ENCODE assay signal across 9 cellular contexts in genomic region chr19:43432866-43433673, GRCh38. TPM values are rescaled to one million over a fixed set of nuclear protein-coding genes. Genes with fewer than 3 reads are reported as not detected.
DNase-seq lines count a peak whose midpoint lies in the region; ATAC-seq, FAIRE-seq and TF ChIP-seq lines count a peak whose summit lies in the region.
"Had no signal": no experiment of that assay in that cellular context is flagged by ENCODE, and none has a peak within 500 bp of the region (broad histone marks: within the 10 kb centered on the region; RNA-seq: fewer than 3 reads in every experiment).

No MANE protein-coding gene starts in this region.

- no peak overlapping the region for H3K9ac ChIP-seq in GM12878 (ENCODE audit: control insufficient read depth, insufficient read depth, low read length)

- H3K9me3 ChIP-seq in GM12878 (replicated peaks; ENCODE audit: control insufficient read depth, insufficient read depth, low read length) = no peaks in the 10 kb centered on the region

- no peaks in the 10 kb centered on the region for H4K20me1 ChIP-seq in GM12878 (ENCODE audit: control insufficient read depth, insufficient read depth)

- CTCF ChIA-PET in GM12878 (lab: Yijun Ruan, JAX) = interaction anchor here (0.6 to 5.1 kb wide), 14 partner anchors 10 to 377 kb away, joined by 3 to 65 read pairs (median 4); no protein-coding TSS in a partner anchor

- no peak overlapping the region for H3K27ac ChIP-seq in GM12878 (ENCODE audit: control insufficient read depth, insufficient read depth)

- TF ChIP-seq CTCF in GM12878 (IDR thresholded peaks at IDR 0.05 in 2 of 3, conservative IDR thresholded peaks at IDR 0.05 in 1 of 3; ENCODE audit: control insufficient read depth in 2 of 3, extremely low read depth in 1 of 3, insufficient read depth in 1 of 3, low read depth in 3 of 3, low read length in 3 of 3) (peak; percentile 75 to 89 (median 88)), kidney epithelial cell (IDR thresholded peaks at IDR 0.05; ENCODE audit: insufficient read depth, low read length, poor library complexity, severe bottlenecking) (peak; percentile 94)

- H3K4me1 ChIP-seq in GM12878 (ENCODE audit: control insufficient read depth, insufficient read depth, low read length) = no peaks in the 10 kb centered on the region

- POLR2A ChIA-PET in GM12878 (lab: Charles Lee) = interaction anchor here (0.7 kb wide), 1 partner anchor 161 kb away, joined by 3 read pairs; no protein-coding TSS in a partner anchor

- TF ChIP-seq POLR2A in GM12878 (IDR thresholded peaks at IDR 0.05; ENCODE audit: low read depth, low read length) = no peak

- TF ChIP-seq RAD21 in GM12878 (IDR thresholded peaks at IDR 0.05; ENCODE audit: insufficient read depth, low read depth, low read length) = peak; percentile 52; the same call in 1 of the 2 replicates

- no peaks in the 10 kb centered on the region for H3K27me3 ChIP-seq in GM12878 (replicated peaks in 1 of 2; ENCODE audit: control insufficient read depth in 2 of 2, insufficient read depth in 2 of 2, low read length in 1 of 2)
- H3K27me3 ChIP-seq in kidney epithelial cell (ENCODE audit: control insufficient read depth, insufficient read depth, low read length) = no peaks in the 10 kb centered on the region

- in situ Hi-C loops in GM12878 (cut with MboI) = no loop called here

- WGBS in GM12878 (ENCODE audit: insufficient coverage, insufficient replicate concordance, low lambda C conversion rate, missing lambda C conversion rate) = 38% methylated on average over 9 of the region's 9 CpGs

- H2AFZ ChIP-seq in GM12878 (ENCODE audit: control insufficient read depth, low read depth, low read length) = no peak overlapping the region

- H3K79me2 ChIP-seq in GM12878 (ENCODE audit: control insufficient read depth, insufficient read depth, low read length) = no peaks in the 10 kb centered on the region

- no peaks in the 10 kb centered on the region for H3K36me3 ChIP-seq in GM12878 (ENCODE audit: control insufficient read depth in 2 of 2, insufficient read depth in 2 of 2, low read length in 1 of 2)
- H3K36me3 ChIP-seq in kidney epithelial cell (ENCODE audit: control insufficient read depth, insufficient read depth, low read length) = no peaks in the 10 kb centered on the region

- FAIRE-seq in GM12878 (lab: Jason Lieb, UNC) = no peak
- FAIRE-seq: A204.1 had no signal

- intact Hi-C loops in GM12878 (cut with micrococcal nuclease; ENCODE audit: unreplicated experiment) = no loop called here

- SMC1A ChIA-PET in GM12878 (lab: Charles Lee; ENCODE audit: uncharacterized antibody, unreplicated experiment) = interaction anchor here (0.7 to 1.9 kb wide), 7 partner anchors 12 to 377 kb away, joined by 3 to 20 read pairs (median 5); partner anchors contain the start of genes IRGQ and ZNF576

- H3K4me3 ChIP-seq in GM12878 (no peak overlapping the region), kidney epithelial cell (ENCODE audit: low read depth, low read length) (no peak overlapping the region)

- TF ChIP-seq EP300 in GM12878 (IDR thresholded peaks at IDR 0.05; ENCODE audit: borderline replicate concordance in 1 of 2, control insufficient read depth in 1 of 2, low read depth in 2 of 2, low read length in 2 of 2) = no peak

- DNase-seq in DMS79 treated with DMSO at 0.1 percent for 48 hours (lab: John Stamatoyannopoulos, UW) (peak; percentile 7), DMS79 (lab: John Stamatoyannopoulos, UW) (no peak), NCI-H1105 (lab: John Stamatoyannopoulos, UW) (peak; percentile 21), UCSD-AML1 (lab: John Stamatoyannopoulos, UW; ENCODE audit: unreplicated experiment) (peak; percentile 56), GM12878 (ENCODE audit: low read depth, low spot score) (no peak), kidney epithelial cell (ENCODE audit: low read depth) (no peak)
- DNase-seq in stimulated activated CD4-positive, alpha-beta T cell treated with anti-CD3 and anti-CD28 coated beads, Interleukin-4, amount 100 ng/mL, for 48 hours (ENCODE audit: low read depth in 2 of 2) = peak; percentile 49 to 56

- RAD21 ChIA-PET in GM12878 (lab: Charles Lee; ENCODE audit: unreplicated experiment) = interaction anchor here (0.6 to 2.1 kb wide), 7 partner anchors 14 to 235 kb away, joined by 3 to 15 read pairs (median 5); no protein-coding TSS in a partner anchor

- no TSS peak for BruUV-seq in GM12878 (replicated peaks; lab: Mats Ljungman, UMichigan)

- ATAC-seq in GM12878 (peak; percentile 89), HG02763 (IDR thresholded peaks at IDR 0.05; ENCODE audit: unreplicated experiment) (no peak)

- H3K4me2 ChIP-seq in GM12878 (ENCODE audit: control insufficient read depth, insufficient read depth) = no peak overlapping the region

TF ChIP-seq in GM12878, 131 proteins besides CTCF, POLR2A, EP300 and RAD21:
- TF ChIP-seq HSF1 (IDR thresholded peaks at IDR 0.05; ENCODE audit: low read depth, low read length) (no peak), BHLHE40 (IDR thresholded peaks at IDR 0.05; ENCODE audit: borderline replicate concordance in 1 of 2, low read depth in 2 of 2, low read length in 1 of 2) (peak in 1 of 2 experiments; percentile 45; a peak in 1 of 4 replicates), SMC3 (IDR thresholded peaks at IDR 0.05; ENCODE audit: borderline replicate concordance, low read length) (peak; percentile 60)
TF ChIP-seq in GM12878: peak in this region for 2.

RNA-seq across cellular contexts. Expression of gene TEX101, which starts 18.4 kb away (rescaled TPM):
- not detected in 2 replicates for total RNA-seq in GM12878 (2013; cell fraction: nucleolus; rRNA removed)
- total RNA-seq in GM12878 (2014; rRNA removed) = not detected in 2 replicates
- not detected in 2 replicates for total RNA-seq in GM12878 (2014; rRNA removed; fragmentation: Illumina TruSeq; extraction: Trizol)
- total RNA-seq in GM12878 (2021) = not detected in 2 replicates
- not detected for polyA plus RNA-seq in GM12878 (2011; ENCODE audit: low read depth)
- polyA plus RNA-seq in GM12878 (2011; rRNA removed) = not detected in 2 replicates
- not detected in 2 replicates for polyA plus RNA-seq in GM12878 (2011; cell fraction: cytosol; rRNA removed)
- not detected in 2 replicates for polyA plus RNA-seq in GM12878 (2011; cell fraction: nucleus; rRNA removed)
- not detected in 2 replicates for polyA plus RNA-seq in GM12878 (2012)
- polyA plus RNA-seq in GM12878 (2014; fragmentation: Illumina TruSeq; extraction: Trizol) = not detected in 2 replicates
- not detected for polyA plus RNA-seq in GM12878 (2014; fragmentation: Nextera tagmentation; extraction: Ambion mirVana)
- not detected in 2 replicates for polyA plus RNA-seq in GM12878 (2014; rRNA removed)
- polyA plus RNA-seq in GM12878 (2016; fragmentation: Nextera tagmentation; extraction: Ambion mirVana) = not detected
- polyA minus RNA-seq in GM12878 (2011; rRNA and poly(A)+ RNA removed) = not detected in 2 replicates
- polyA minus RNA-seq in GM12878 (2011; cell fraction: cytosol; rRNA and poly(A)+ RNA removed) = not detected in 2 replicates
- not detected in 2 replicates for polyA minus RNA-seq in GM12878 (2011; cell fraction: nucleus; rRNA and poly(A)+ RNA removed)
- total RNA-seq in kidney epithelial cell = not detected in 2 replicates

RNA-seq across cellular contexts. Expression of gene LYPD3, which starts 32.3 kb away (rescaled TPM):
- not detected in 2 replicates for total RNA-seq in GM12878 (2013; cell fraction: nucleolus; rRNA removed)
- total RNA-seq in GM12878 (2014; rRNA removed) (0.06 TPM in 1 of 2 replicates, not detected in the other), GM12878 (2014; rRNA removed; fragmentation: Illumina TruSeq; extraction: Trizol) (not detected in 2 replicates), GM12878 (2021) (not detected in 2 replicates), kidney epithelial cell (0.33 and 0.62 TPM in 2 replicates)
- 0.18 TPM for polyA plus RNA-seq in GM12878 (2011; ENCODE audit: low read depth)
- polyA plus RNA-seq in GM12878 (2011; rRNA removed) (0.18 TPM in 1 of 2 replicates, not detected in the other), GM12878 (2014; fragmentation: Illumina TruSeq; extraction: Trizol) (0.03 TPM in 1 of 2 replicates, not detected in the other), GM12878 (2014; fragmentation: Nextera tagmentation; extraction: Ambion mirVana) (not detected), GM12878 (2014; rRNA removed) (0.10 TPM in 1 of 2 replicates, not detected in the other), GM12878 (2016; fragmentation: Nextera tagmentation; extraction: Ambion mirVana) (under 1 TPM in 1 of 2 experiments, not detected in 1; 0.28 TPM)
- polyA plus RNA-seq in GM12878 (2011; cell fraction: cytosol; rRNA removed) = 0.38 and 0.52 TPM in 2 replicates
- 0.57 and 0.70 TPM in 2 replicates for polyA plus RNA-seq in GM12878 (2011; cell fraction: nucleus; rRNA removed)
- polyA plus RNA-seq in GM12878 (2012) = 0.36 and 0.38 TPM in 2 replicates
- 0.31 and 0.37 TPM in 2 replicates for polyA minus RNA-seq in GM12878 (2011; rRNA and poly(A)+ RNA removed)
- polyA minus RNA-seq in GM12878 (2011; cell fraction: cytosol; rRNA and poly(A)+ RNA removed) = not detected in 2 replicates
- polyA minus RNA-seq in GM12878 (2011; cell fraction: nucleus; rRNA and poly(A)+ RNA removed) = 0.24 and 0.48 TPM in 2 replicates

Comparison
In these comparisons a context has a peak if more than half of its experiments do, and no peak if none do; other contexts are left out.
1. DNase-seq: peak in DMS79 treated with DMSO at 0.1 percent for 48 hours (single experiment), NCI-H1105 (single experiment), UCSD-AML1 (single experiment) and stimulated activated CD4-positive, alpha-beta T cell treated with anti-CD3 and anti-CD28 coated beads, Interleukin-4, amount 100 ng/mL, for 48 hours (2 of 2); none in DMS79 (single experiment), GM12878 (single experiment) and kidney epithelial cell (single experiment).